Comparison of ENCODE assay signal across 2 cellular contexts in the genomic region with DNA sequence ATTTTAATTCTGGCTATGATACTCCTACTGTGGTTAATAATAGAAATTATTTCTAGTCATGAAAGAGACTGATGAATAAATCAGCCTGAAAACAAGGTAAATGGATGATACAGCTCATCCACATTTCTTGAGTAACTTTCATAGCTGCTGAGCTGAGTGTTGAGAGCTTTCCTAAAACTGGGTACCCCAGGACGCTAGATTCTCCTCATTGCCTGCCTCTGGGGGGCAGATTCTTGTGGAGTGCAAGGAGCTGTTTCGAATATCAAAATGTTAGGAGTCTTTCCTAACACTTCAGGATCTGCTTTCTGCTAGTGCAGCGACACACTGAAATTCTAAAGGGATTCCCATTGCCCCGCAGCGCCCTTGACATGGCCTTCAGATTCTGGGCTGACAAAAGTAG.
TF ChIP-seq lines count a peak whose summit lies in the region.

No MANE protein-coding gene starts in this region.

TF ChIP-seq in HCT116, 20 proteins besides CTCF, POLR2A, EP300 and RAD21 (continued from another document):
- TF ChIP-seq, protein P1, sequence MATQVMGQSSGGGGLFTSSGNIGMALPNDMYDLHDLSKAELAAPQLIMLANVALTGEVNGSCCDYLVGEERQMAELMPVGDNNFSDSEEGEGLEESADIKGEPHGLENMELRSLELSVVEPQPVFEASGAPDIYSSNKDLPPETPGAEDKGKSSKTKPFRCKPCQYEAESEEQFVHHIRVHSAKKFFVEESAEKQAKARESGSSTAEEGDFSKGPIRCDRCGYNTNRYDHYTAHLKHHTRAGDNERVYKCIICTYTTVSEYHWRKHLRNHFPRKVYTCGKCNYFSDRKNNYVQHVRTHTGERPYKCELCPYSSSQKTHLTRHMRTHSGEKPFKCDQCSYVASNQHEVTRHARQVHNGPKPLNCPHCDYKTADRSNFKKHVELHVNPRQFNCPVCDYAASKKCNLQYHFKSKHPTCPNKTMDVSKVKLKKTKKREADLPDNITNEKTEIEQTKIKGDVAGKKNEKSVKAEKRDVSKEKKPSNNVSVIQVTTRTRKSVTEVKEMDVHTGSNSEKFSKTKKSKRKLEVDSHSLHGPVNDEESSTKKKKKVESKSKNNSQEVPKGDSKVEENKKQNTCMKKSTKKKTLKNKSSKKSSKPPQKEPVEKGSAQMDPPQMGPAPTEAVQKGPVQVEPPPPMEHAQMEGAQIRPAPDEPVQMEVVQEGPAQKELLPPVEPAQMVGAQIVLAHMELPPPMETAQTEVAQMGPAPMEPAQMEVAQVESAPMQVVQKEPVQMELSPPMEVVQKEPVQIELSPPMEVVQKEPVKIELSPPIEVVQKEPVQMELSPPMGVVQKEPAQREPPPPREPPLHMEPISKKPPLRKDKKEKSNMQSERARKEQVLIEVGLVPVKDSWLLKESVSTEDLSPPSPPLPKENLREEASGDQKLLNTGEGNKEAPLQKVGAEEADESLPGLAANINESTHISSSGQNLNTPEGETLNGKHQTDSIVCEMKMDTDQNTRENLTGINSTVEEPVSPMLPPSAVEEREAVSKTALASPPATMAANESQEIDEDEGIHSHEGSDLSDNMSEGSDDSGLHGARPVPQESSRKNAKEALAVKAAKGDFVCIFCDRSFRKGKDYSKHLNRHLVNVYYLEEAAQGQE (IDR thresholded peaks at IDR 0.05; ENCODE audit: low read depth): no peak
TF ChIP-seq in HCT116: peak in this region for 0.

TF ChIP-seq in WTC11, 78 proteins besides CTCF, POLR2A, EP300 and RAD21 (continued from another document):
- TF ChIP-seq, protein P2, sequence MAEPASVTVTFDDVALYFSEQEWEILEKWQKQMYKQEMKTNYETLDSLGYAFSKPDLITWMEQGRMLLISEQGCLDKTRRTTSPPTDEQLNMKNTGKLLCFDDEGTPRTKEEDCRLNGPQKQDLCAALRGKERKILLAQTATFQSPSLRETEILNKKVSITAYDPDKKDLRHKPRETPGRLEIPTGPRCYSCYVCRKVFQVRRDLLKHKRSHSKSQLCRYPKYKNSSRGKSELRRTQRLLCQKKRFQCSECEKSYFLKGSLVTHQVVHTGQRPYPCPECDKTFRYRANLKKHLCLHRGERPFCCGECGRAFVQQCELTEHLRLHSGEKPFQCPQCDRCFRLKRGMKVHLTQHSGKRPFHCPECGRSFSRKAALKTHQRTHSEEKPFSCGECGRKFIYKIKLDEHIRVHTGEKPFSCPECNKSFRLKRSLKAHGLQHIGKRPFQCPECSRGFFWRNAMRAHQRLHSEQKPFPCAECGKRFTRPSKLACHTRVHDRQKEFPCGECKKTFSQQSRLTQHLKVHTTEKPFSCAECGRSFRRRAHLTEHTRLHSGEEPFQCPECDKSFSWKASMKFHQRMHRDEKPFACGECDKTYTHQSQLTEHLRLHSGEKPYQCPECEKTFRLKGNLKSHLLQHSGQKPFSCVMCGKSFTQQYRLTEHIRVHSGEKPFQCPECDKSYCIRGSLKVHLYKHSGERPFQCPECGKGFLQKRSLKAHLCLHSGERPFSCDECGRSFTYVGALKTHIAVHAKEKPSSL (CRISPR knock-in tag; conservative IDR thresholded peaks at IDR 0.05): no peak
- TF ChIP-seq, protein P3, sequence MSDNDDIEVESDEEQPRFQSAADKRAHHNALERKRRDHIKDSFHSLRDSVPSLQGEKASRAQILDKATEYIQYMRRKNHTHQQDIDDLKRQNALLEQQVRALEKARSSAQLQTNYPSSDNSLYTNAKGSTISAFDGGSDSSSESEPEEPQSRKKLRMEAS (CRISPR knock-in tag; IDR thresholded peaks at IDR 0.05): no peak
- TF ChIP-seq ZNF121 (CRISPR knock-in tag; IDR thresholded peaks at IDR 0.05) (no peak), PRRX2 (CRISPR knock-in tag; IDR thresholded peaks at IDR 0.05) (no peak)
TF ChIP-seq in WTC11: peak in this region for 0.
